ENCODE assay signal across 3 cellular contexts in the genomic region with DNA sequence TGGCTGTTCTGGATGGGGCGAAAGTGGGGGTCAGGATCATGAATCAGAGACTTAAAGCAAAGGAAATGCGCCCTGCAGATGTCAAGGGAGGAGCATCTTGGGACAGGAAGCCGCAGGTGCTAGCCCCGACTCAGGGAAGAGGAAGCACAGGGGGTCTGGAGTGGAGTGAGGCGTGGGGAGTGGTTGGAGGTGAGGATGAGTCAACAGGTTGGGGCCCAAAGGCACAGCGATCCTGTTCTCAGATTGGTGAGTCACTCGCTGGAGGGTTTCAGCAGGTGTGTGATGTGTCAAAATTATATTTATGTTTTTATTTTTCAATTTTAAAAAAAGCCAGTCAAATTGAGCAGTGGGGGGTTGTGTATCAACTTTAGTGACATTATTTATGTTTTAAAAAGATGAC.
TF ChIP-seq lines count a peak whose summit lies in the region.

No MANE protein-coding gene starts in this region.

TF ChIP-seq in HEK293, 187 proteins besides CTCF, POLR2A, EP300 and RAD21 (continued from another document and continues in another):
- TF ChIP-seq ZNF16 (tag by site-specific recombination; IDR thresholded peaks at IDR 0.05; ENCODE audit: low read depth), result no peak
- no peak for TF ChIP-seq ZNF585B (tag by site-specific recombination; IDR thresholded peaks at IDR 0.05)
- TF ChIP-seq, protein P1, sequence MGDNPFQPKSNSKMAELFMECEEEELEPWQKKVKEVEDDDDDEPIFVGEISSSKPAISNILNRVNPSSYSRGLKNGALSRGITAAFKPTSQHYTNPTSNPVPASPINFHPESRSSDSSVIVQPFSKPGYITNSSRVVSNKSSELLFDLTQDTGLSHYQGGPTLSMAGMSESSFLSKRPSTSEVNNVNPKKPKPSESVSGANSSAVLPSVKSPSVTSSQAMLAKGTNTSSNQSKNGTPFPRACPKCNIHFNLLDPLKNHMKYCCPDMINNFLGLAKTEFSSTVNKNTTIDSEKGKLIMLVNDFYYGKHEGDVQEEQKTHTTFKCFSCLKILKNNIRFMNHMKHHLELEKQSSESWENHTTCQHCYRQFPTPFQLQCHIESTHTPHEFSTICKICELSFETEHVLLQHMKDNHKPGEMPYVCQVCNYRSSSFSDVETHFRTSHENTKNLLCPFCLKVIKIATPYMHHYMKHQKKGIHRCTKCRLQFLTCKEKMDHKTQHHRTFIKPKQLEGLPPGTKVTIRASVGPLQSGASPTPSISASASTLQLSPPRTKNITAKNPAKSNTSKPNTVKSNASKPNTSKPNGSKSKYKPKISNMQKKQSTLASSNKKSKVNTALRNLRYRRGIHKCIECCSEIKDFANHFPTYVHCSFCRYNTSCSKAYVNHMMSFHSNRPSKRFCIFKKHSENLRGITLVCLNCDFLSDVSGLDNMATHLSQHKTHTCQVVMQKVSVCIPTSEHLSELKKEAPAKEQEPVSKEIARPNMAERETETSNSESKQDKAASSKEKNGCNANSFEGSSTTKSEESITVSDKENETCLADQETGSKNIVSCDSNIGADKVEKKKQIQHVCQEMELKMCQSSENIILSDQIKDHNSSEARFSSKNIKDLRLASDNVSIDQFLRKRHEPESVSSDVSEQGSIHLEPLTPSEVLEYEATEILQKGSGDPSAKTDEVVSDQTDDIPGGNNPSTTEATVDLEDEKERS (tag by site-specific recombination; IDR thresholded peaks at IDR 0.05), result no peak
- TF ChIP-seq, protein P2, sequence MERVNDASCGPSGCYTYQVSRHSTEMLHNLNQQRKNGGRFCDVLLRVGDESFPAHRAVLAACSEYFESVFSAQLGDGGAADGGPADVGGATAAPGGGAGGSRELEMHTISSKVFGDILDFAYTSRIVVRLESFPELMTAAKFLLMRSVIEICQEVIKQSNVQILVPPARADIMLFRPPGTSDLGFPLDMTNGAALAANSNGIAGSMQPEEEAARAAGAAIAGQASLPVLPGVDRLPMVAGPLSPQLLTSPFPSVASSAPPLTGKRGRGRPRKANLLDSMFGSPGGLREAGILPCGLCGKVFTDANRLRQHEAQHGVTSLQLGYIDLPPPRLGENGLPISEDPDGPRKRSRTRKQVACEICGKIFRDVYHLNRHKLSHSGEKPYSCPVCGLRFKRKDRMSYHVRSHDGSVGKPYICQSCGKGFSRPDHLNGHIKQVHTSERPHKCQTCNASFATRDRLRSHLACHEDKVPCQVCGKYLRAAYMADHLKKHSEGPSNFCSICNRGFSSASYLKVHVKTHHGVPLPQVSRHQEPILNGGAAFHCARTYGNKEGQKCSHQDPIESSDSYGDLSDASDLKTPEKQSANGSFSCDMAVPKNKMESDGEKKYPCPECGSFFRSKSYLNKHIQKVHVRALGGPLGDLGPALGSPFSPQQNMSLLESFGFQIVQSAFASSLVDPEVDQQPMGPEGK (tag by site-specific recombination; IDR thresholded peaks at IDR 0.05), result peak; percentile 53; the same call in 1 of the 2 replicates
- peak; percentile 14; the same call in 1 of the 2 replicates for TF ChIP-seq GLIS2 (tag by site-specific recombination; IDR thresholded peaks at IDR 0.05)
- TF ChIP-seq ZNF423 (tag by site-specific recombination; IDR thresholded peaks at IDR 0.05), result no peak

TF ChIP-seq in WTC11, 78 proteins besides CTCF, POLR2A, EP300 and RAD21 (continued from another document):
- TF ChIP-seq TEAD4 (CRISPR knock-in tag; IDR thresholded peaks at IDR 0.05) (no peak), JAZF1 (CRISPR knock-in tag; IDR thresholded peaks at IDR 0.05) (no peak), OVOL2 (CRISPR knock-in tag; IDR thresholded peaks at IDR 0.05; ENCODE audit: borderline replicate concordance) (no peak), ZNF263 (CRISPR knock-in tag; IDR thresholded peaks at IDR 0.05; ENCODE audit: low read depth) (no peak)
- TF ChIP-seq, protein P3, sequence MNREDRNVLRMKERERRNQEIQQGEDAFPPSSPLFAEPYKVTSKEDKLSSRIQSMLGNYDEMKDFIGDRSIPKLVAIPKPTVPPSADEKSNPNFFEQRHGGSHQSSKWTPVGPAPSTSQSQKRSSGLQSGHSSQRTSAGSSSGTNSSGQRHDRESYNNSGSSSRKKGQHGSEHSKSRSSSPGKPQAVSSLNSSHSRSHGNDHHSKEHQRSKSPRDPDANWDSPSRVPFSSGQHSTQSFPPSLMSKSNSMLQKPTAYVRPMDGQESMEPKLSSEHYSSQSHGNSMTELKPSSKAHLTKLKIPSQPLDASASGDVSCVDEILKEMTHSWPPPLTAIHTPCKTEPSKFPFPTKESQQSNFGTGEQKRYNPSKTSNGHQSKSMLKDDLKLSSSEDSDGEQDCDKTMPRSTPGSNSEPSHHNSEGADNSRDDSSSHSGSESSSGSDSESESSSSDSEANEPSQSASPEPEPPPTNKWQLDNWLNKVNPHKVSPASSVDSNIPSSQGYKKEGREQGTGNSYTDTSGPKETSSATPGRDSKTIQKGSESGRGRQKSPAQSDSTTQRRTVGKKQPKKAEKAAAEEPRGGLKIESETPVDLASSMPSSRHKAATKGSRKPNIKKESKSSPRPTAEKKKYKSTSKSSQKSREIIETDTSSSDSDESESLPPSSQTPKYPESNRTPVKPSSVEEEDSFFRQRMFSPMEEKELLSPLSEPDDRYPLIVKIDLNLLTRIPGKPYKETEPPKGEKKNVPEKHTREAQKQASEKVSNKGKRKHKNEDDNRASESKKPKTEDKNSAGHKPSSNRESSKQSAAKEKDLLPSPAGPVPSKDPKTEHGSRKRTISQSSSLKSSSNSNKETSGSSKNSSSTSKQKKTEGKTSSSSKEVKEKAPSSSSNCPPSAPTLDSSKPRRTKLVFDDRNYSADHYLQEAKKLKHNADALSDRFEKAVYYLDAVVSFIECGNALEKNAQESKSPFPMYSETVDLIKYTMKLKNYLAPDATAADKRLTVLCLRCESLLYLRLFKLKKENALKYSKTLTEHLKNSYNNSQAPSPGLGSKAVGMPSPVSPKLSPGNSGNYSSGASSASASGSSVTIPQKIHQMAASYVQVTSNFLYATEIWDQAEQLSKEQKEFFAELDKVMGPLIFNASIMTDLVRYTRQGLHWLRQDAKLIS (CRISPR knock-in tag; IDR thresholded peaks at IDR 0.05; ENCODE audit: borderline replicate concordance), result no peak
- TF ChIP-seq, protein P4, sequence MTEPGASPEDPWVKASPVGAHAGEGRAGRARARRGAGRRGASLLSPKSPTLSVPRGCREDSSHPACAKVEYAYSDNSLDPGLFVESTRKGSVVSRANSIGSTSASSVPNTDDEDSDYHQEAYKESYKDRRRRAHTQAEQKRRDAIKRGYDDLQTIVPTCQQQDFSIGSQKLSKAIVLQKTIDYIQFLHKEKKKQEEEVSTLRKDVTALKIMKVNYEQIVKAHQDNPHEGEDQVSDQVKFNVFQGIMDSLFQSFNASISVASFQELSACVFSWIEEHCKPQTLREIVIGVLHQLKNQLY (CRISPR knock-in tag; IDR thresholded peaks at IDR 0.05), result no peak
- TF ChIP-seq, protein P5, sequence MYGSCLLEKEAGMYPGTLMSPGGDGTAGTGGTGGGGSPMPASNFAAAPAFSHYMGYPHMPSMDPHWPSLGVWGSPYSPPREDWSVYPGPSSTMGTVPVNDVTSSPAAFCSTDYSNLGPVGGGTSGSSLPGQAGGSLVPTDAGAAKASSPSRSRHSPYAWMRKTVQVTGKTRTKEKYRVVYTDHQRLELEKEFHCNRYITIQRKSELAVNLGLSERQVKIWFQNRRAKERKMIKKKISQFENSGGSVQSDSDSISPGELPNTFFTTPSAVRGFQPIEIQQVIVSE (CRISPR knock-in tag; IDR thresholded peaks at IDR 0.05; ENCODE audit: borderline replicate concordance), result no peak
- TF ChIP-seq, protein P6, sequence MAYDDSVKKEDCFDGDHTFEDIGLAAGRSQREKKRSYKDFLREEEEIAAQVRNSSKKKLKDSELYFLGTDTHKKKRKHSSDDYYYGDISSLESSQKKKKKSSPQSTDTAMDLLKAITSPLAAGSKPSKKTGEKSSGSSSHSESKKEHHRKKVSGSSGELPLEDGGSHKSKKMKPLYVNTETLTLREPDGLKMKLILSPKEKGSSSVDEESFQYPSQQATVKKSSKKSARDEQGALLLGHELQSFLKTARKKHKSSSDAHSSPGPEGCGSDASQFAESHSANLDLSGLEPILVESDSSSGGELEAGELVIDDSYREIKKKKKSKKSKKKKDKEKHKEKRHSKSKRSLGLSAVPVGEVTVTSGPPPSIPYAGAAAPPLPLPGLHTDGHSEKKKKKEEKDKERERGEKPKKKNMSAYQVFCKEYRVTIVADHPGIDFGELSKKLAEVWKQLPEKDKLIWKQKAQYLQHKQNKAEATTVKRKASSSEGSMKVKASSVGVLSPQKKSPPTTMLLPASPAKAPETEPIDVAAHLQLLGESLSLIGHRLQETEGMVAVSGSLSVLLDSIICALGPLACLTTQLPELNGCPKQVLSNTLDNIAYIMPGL (CRISPR knock-in tag; IDR thresholded peaks at IDR 0.05), result no peak
TF ChIP-seq in WTC11: peak in this region for 0.

TF ChIP-seq in K562, 482 proteins besides CTCF, POLR2A, EP300 and RAD21 (continues in another document):
- TF ChIP-seq, protein P7, sequence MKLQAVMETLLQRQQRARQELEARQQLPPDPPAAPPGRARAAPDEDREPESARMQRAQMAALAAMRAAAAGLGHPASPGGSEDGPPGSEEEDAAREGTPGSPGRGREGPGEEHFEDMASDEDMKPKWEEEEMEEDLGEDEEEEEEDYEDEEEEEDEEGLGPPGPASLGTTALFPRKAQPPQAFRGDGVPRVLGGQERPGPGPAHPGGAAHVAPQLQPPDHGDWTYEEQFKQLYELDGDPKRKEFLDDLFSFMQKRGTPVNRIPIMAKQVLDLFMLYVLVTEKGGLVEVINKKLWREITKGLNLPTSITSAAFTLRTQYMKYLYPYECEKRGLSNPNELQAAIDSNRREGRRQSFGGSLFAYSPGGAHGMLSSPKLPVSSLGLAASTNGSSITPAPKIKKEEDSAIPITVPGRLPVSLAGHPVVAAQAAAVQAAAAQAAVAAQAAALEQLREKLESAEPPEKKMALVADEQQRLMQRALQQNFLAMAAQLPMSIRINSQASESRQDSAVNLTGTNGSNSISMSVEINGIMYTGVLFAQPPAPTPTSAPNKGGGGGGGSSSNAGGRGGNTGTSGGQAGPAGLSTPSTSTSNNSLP (IDR thresholded peaks at IDR 0.05; ENCODE audit: borderline replicate concordance, low read depth, low read length), result no peak
- peak; percentile 27; the same call in 1 of the 2 replicates for TF ChIP-seq JUN (IDR thresholded peaks at IDR 0.05; ENCODE audit: borderline replicate concordance, low read depth, low read length)
- no peak for TF ChIP-seq JUN (CRISPR knock-in tag; IDR thresholded peaks at IDR 0.05; ENCODE audit: borderline replicate concordance)
- peak; percentile 84 for TF ChIP-seq FOSL1 (tag; conservative IDR thresholded peaks at IDR 0.05)
- TF ChIP-seq ZEB2 (IDR thresholded peaks at IDR 0.05), result peak; percentile 91
- peak; percentile 19; the same call in 1 of the 2 replicates for TF ChIP-seq CBFA2T2 (conservative IDR thresholded peaks at IDR 0.05)
- TF ChIP-seq MAZ (CRISPR knock-in tag; conservative IDR thresholded peaks at IDR 0.05 in 1 of 2, IDR thresholded peaks at IDR 0.05 in 1 of 2), result no peak
- 0 out of 2 replicates have a peak, but pooled peaks have one; percentile 21 for TF ChIP-seq GABPB1 (CRISPR knock-in tag; IDR thresholded peaks at IDR 0.05)
- TF ChIP-seq ZBTB7A (IDR thresholded peaks at IDR 0.05; ENCODE audit: borderline replicate concordance, control insufficient read depth, low read depth, low read length), result peak; percentile 53; the same call in 1 of the 2 replicates
- TF ChIP-seq, protein P8, sequence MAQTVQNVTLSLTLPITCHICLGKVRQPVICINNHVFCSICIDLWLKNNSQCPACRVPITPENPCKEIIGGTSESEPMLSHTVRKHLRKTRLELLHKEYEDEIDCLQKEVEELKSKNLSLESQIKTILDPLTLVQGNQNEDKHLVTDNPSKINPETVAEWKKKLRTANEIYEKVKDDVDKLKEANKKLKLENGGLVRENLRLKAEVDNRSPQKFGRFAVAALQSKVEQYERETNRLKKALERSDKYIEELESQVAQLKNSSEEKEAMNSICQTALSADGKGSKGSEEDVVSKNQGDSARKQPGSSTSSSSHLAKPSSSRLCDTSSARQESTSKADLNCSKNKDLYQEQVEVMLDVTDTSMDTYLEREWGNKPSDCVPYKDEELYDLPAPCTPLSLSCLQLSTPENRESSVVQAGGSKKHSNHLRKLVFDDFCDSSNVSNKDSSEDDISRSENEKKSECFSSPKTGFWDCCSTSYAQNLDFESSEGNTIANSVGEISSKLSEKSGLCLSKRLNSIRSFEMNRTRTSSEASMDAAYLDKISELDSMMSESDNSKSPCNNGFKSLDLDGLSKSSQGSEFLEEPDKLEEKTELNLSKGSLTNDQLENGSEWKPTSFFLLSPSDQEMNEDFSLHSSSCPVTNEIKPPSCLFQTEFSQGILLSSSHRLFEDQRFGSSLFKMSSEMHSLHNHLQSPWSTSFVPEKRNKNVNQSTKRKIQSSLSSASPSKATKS (CRISPR knock-in tag; IDR thresholded peaks at IDR 0.05), result no peak
- peak; percentile 42 for TF ChIP-seq CBFA2T3 (IDR thresholded peaks at IDR 0.05)
- TF ChIP-seq, protein P9, sequence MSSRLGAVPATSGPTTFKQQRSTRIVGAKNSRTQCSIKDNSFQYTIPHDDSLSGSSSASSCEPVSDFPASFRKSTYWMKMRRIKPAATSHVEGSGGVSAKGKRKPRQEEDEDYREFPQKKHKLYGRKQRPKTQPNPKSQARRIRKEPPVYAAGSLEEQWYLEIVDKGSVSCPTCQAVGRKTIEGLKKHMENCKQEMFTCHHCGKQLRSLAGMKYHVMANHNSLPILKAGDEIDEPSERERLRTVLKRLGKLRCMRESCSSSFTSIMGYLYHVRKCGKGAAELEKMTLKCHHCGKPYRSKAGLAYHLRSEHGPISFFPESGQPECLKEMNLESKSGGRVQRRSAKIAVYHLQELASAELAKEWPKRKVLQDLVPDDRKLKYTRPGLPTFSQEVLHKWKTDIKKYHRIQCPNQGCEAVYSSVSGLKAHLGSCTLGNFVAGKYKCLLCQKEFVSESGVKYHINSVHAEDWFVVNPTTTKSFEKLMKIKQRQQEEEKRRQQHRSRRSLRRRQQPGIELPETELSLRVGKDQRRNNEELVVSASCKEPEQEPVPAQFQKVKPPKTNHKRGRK (tag; IDR thresholded peaks at IDR 0.05), result no peak
- TF ChIP-seq, protein P10, sequence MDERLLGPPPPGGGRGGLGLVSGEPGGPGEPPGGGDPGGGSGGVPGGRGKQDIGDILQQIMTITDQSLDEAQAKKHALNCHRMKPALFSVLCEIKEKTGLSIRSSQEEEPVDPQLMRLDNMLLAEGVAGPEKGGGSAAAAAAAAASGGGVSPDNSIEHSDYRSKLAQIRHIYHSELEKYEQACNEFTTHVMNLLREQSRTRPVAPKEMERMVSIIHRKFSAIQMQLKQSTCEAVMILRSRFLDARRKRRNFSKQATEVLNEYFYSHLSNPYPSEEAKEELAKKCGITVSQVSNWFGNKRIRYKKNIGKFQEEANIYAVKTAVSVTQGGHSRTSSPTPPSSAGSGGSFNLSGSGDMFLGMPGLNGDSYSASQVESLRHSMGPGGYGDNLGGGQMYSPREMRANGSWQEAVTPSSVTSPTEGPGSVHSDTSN (CRISPR knock-in tag; IDR thresholded peaks at IDR 0.05; ENCODE audit: low read depth), result no peak
- TF ChIP-seq, protein P10 (tag; conservative IDR thresholded peaks at IDR 0.05; ENCODE audit: low read depth), result peak; percentile 48; the same call in 1 of the 2 replicates
- 0 out of 2 replicates have a peak, but pooled peaks have one; percentile 53 for TF ChIP-seq DPF2 (IDR thresholded peaks at IDR 0.05)
- peak; percentile 75; the same call in 1 of the 2 replicates for TF ChIP-seq CTBP1 (IDR thresholded peaks at IDR 0.05; ENCODE audit: borderline replicate concordance)
- TF ChIP-seq RBM22 (IDR thresholded peaks at IDR 0.05; ENCODE audit: low read depth, low read length, poor library complexity, severe bottlenecking), result no peak
- TF ChIP-seq ZNF668 (CRISPR knock-in tag; IDR thresholded peaks at IDR 0.05), result no peak
- no peak for TF ChIP-seq SMARCC2 (IDR thresholded peaks at IDR 0.05; ENCODE audit: low read depth)
- no peak for TF ChIP-seq ZNF165 (CRISPR knock-in tag; IDR thresholded peaks at IDR 0.05; ENCODE audit: borderline replicate concordance)
